Comparison of ENCODE assay signal across 31 cellular contexts in genomic region chr15:37520882-37521281, GRCh38.
"Had no signal": no experiment of that assay in that cellular context is flagged by ENCODE, and none has a peak within 500 bp of the region (broad histone marks: within the 10 kb centered on the region; RNA-seq: fewer than 3 reads in every experiment).

No MANE protein-coding gene starts in this region.

- H3K4me2 ChIP-seq: PC-9 had no signal

- H3K9me3 ChIP-seq: SJCRH30 had no signal

- H3K27me3 ChIP-seq: SJCRH30 had no signal

- H2AFZ ChIP-seq: PC-9 had no signal

- FAIRE-seq: RCC 7860 had no signal

- H3K27ac ChIP-seq: PC-9, RWPE1, SJCRH30, SK-N-MC had no signal

- H3K4me1 ChIP-seq: SJCRH30 had no signal

- DNase-seq: Karpas-422, NCI-H1048, NCI-H1105, NCI-H1436, NCI-H146, NCI-H1694, NCI-H187, NCI-H1930, NCI-H2029 treated with DMSO at 0.1 percent for 48 hours, NCI-H2081 treated with DMSO at 0.1 percent for 48 hours, NCI-H2107, NCI-H2171, NCI-H226, NCI-H446 treated with DMSO at 0.1 percent for 48 hours, NCI-H510A, NCI-H524, NCI-H526, NCI-H69, NCI-H748 treated with DMSO at 0.1 percent for 48 hours, NCI-H82, PC-9, SHP77, SIG-M5, SJCRH30, T-cell had no signal

- H3K36me3 ChIP-seq: SJCRH30 had no signal

- H3K4me3 ChIP-seq: PC-9, SJCRH30, SK-N-MC had no signal

- ATAC-seq: Panc1, Right ventricle myocardium inferior, SK-N-SH treated with all-trans-retinoic acid at 6 μM for 48 hours, T-cell had no signal
